1 cellular context compared by ENCODE assay signal in the genomic region with DNA sequence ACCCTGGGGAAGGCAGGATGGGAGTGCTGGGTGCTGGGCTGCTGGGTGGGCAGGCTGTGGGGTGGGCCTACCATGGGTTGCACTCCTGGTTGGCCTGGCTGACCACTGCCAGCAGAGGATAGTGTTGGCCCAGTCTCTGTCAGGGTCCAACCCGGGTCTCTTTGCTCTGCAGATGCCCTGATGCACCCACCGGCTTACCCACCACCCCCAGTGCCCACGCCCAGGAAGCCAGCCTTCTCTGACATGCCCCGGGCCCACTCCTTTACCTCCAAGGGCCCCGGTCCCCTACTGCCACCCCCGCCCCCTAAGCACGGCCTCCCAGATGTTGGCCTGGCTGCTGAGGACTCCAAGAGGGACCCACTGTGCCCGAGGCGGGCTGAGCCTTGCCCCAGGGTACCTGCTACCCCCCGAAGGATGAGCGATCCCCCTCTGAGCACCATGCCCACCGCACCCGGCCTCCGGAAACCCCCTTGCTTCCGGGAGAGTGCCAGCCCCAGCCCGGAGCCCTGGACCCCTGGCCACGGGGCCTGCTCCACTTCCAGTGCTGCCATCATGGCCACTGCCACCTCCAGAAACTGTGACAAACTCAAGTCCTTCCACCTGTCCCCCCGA.
TF ChIP-seq lines count a peak whose summit lies in the region.

No MANE protein-coding gene starts in this region.

TF ChIP-seq in HepG2, 621 proteins besides CTCF, POLR2A, EP300 and RAD21:
- TF ChIP-seq ZNF282 (IDR thresholded peaks at IDR 0.05; ENCODE audit: partially characterized antibody) (no peak), ZNF766 (CRISPR knock-in tag; IDR thresholded peaks at IDR 0.05; ENCODE audit: borderline replicate concordance) (no peak), ZNF747 (CRISPR knock-in tag; IDR thresholded peaks at IDR 0.05; ENCODE audit: borderline replicate concordance) (no peak), GATAD2A (CRISPR knock-in tag; IDR thresholded peaks at IDR 0.05) (no peak), ZNF749 (CRISPR knock-in tag; IDR thresholded peaks at IDR 0.05; ENCODE audit: borderline replicate concordance) (no peak), RBAK (CRISPR knock-in tag; IDR thresholded peaks at IDR 0.05) (no peak), ZNF367 (CRISPR knock-in tag; IDR thresholded peaks at IDR 0.05; ENCODE audit: borderline replicate concordance) (no peak)
- TF ChIP-seq, protein P1, sequence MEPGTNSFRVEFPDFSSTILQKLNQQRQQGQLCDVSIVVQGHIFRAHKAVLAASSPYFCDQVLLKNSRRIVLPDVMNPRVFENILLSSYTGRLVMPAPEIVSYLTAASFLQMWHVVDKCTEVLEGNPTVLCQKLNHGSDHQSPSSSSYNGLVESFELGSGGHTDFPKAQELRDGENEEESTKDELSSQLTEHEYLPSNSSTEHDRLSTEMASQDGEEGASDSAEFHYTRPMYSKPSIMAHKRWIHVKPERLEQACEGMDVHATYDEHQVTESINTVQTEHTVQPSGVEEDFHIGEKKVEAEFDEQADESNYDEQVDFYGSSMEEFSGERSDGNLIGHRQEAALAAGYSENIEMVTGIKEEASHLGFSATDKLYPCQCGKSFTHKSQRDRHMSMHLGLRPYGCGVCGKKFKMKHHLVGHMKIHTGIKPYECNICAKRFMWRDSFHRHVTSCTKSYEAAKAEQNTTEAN (CRISPR knock-in tag; conservative IDR thresholded peaks at IDR 0.05): no peak
- TF ChIP-seq, protein P2, sequence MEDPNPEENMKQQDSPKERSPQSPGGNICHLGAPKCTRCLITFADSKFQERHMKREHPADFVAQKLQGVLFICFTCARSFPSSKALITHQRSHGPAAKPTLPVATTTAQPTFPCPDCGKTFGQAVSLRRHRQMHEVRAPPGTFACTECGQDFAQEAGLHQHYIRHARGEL (CRISPR knock-in tag; IDR thresholded peaks at IDR 0.05): no peak
- TF ChIP-seq, protein P3, sequence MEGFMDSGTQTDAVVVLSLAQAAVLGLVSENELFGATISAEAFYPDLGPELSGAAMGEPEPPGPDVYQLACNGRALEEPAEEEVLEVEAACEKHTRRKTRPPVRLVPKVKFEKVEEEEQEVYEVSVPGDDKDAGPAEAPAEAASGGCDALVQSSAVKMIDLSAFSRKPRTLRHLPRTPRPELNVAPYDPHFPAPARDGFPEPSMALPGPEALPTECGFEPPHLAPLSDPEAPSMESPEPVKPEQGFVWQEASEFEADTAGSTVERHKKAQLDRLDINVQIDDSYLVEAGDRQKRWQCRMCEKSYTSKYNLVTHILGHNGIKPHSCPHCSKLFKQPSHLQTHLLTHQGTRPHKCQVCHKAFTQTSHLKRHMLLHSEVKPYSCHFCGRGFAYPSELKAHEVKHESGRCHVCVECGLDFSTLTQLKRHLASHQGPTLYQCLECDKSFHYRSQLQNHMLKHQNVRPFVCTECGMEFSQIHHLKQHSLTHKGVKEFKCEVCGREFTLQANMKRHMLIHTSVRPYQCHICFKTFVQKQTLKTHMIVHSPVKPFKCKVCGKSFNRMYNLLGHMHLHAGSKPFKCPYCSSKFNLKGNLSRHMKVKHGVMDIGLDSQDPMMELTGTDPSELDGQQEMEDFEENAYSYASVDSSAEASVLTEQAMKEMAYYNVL (CRISPR knock-in tag; IDR thresholded peaks at IDR 0.05; ENCODE audit: borderline replicate concordance): no peak
